Comparison of ENCODE assay signal across 18 cellular contexts in the genomic region with DNA sequence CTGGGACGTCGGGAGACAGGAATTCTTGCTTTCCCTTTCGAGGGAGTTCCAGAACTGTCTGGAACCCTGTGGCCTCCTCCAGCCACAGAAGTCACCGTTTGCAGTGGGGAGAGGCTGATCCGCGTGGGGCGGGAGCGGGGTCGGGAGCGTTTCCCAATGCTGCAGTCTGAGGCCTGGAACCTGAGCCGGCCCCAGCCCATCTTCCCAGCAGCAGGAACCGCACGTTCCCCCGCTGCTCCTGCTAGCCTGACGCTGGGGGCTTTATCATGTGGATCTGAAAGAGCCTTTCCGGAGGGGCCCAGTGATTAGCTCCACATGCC. TPM values are rescaled to one million over a fixed set of nuclear protein-coding genes. Genes with fewer than 3 reads are reported as not detected.
A peak's percentile ranks its signal among the peaks of the same experiment; 100 is the strongest.
DNase-seq lines count a peak whose midpoint lies in the region; ATAC-seq and TF ChIP-seq lines count a peak whose summit lies in the region.
"Had no signal": no experiment of that assay in that cellular context is flagged by ENCODE, and none has a peak within 500 bp of the region (broad histone marks: within the 10 kb centered on the region; RNA-seq: fewer than 3 reads in every experiment).

No MANE protein-coding gene starts in this region.

- H3K27me3 ChIP-seq in gastroesophageal sphincter = no peaks in the 10 kb centered on the region
- no peaks in the 10 kb centered on the region for H3K27me3 ChIP-seq in sigmoid colon
- H3K27me3 ChIP-seq: transverse colon had no signal

- TF ChIP-seq CTCF in gastroesophageal sphincter (IDR thresholded peaks at IDR 0.05) = no peak
- no peak for TF ChIP-seq CTCF in sigmoid colon (IDR thresholded peaks at IDR 0.05)

- no peak overlapping the region for H3K4me3 Mint-ChIP-seq in stimulated activated naive CD8-positive, alpha-beta T cell treated with anti-CD3 and anti-CD28 coated beads, Interleukin-15, amount 100 ng/mL, for 72 hours
- H3K4me3 Mint-ChIP-seq: activated CD4-positive, alpha-beta T cell treated with anti-CD3 and anti-CD28 coated beads for 36 hours; CD4-positive, alpha-beta memory T cell; GM23338 had no signal

- H3K36me3 ChIP-seq in gastroesophageal sphincter (peaks cover 0 to 65% of the 10 kb centered on the region in 2 donors), sigmoid colon (peaks cover under 1 to 69% (median 35%) of the 10 kb centered on the region in 4 donors)

- no peak for TF ChIP-seq EP300 in gastroesophageal sphincter (IDR thresholded peaks at IDR 0.05)
- no peak for TF ChIP-seq EP300 in sigmoid colon (IDR thresholded peaks at IDR 0.05)

- WGBS in gastroesophageal sphincter (ENCODE audit: low coverage in 1 of 2), 2 donors = no CpG with 5 or more reads among the region's 16 CpGs
- 94 to 95% methylated on average over 16 of the region's 16 CpGs for WGBS in sigmoid colon, 2 donors

- TF ChIP-seq POLR2A in gastroesophageal sphincter (IDR thresholded peaks at IDR 0.05) (no peak), sigmoid colon (IDR thresholded peaks at IDR 0.05) (no peak)

- peaks cover 22% of the 10 kb centered on the region for H3K4me1 Mint-ChIP-seq in stimulated activated naive CD8-positive, alpha-beta T cell treated with anti-CD3 and anti-CD28 coated beads, Interleukin-15, amount 100 ng/mL, for 72 hours
- H3K4me1 Mint-ChIP-seq: GM23338 had no signal

- H3K27ac ChIP-seq in gastroesophageal sphincter (peak overlapping the region in 3 of 4 donors; percentile 18 to 80 (median 24)), sigmoid colon (peak overlapping the region; percentile 9 to 83 (median 38))
- H3K27ac ChIP-seq: parathyroid adenoma had no signal

- peaks cover 0 to 57% (median 19%) of the 10 kb centered on the region in 3 donors for H3K4me1 ChIP-seq in gastroesophageal sphincter
- peaks cover 0 to 49% (median 32%) of the 10 kb centered on the region in 4 donors for H3K4me1 ChIP-seq in sigmoid colon
- H3K4me1 ChIP-seq: parathyroid adenoma had no signal

- no peaks in the 10 kb centered on the region for H3K9me3 Mint-ChIP-seq in stimulated activated naive CD8-positive, alpha-beta T cell treated with anti-CD3 and anti-CD28 coated beads, Interleukin-15, amount 100 ng/mL, for 72 hours
- H3K9me3 Mint-ChIP-seq: CD4-positive, alpha-beta memory T cell; GM23338 had no signal

- intact Hi-C loops in sigmoid colon (cut with DNase I) = no loop called here
- intact Hi-C loops in head of caudate nucleus (cut with DNase I) = no loop called here

- H3K4me3 ChIP-seq in gastroesophageal sphincter (no peak overlapping the region), sigmoid colon (no peak overlapping the region)
- H3K4me3 ChIP-seq: GM23338, transverse colon had no signal

- no peaks in the 10 kb centered on the region for H3K27me3 Mint-ChIP-seq in stimulated activated naive CD8-positive, alpha-beta T cell treated with anti-CD3 and anti-CD28 coated beads, Interleukin-15, amount 100 ng/mL, for 72 hours
- H3K27me3 Mint-ChIP-seq: activated CD4-positive, alpha-beta T cell treated with anti-CD3 and anti-CD28 coated beads for 36 hours; CD4-positive, alpha-beta memory T cell had no signal

- no peak for ATAC-seq in stimulated activated naive CD8-positive, alpha-beta T cell treated with anti-CD3 and anti-CD28 coated beads, Interleukin-15, amount 100 ng/mL, for 72 hours
- no peak for ATAC-seq in stimulated activated naive CD8-positive, alpha-beta T cell treated with anti-CD3 and anti-CD28 coated beads, Interleukin-15, Interleukin-2, amounts not matched to agents 100 U/mL and 50 U/mL, for 24 hours
- ATAC-seq in gastroesophageal sphincter = no peak
- no peak for ATAC-seq in GM21423 (IDR thresholded peaks at IDR 0.05; ENCODE audit: unreplicated experiment)
- ATAC-seq: GM23338 had no signal

- H3K27ac Mint-ChIP-seq in stimulated activated naive CD8-positive, alpha-beta T cell treated with anti-CD3 and anti-CD28 coated beads, Interleukin-15, amount 100 ng/mL, for 72 hours = peak overlapping the region; percentile 27 to 76
- H3K27ac Mint-ChIP-seq: activated CD4-positive, alpha-beta T cell treated with anti-CD3 and anti-CD28 coated beads for 36 hours; CD4-positive, alpha-beta memory T cell; GM23338 had no signal

- H3K9me3 ChIP-seq in gastroesophageal sphincter = no peaks in the 10 kb centered on the region
- H3K9me3 ChIP-seq in sigmoid colon = no peaks in the 10 kb centered on the region
- H3K9me3 ChIP-seq: transverse colon had no signal

- no peak for DNase-seq in stimulated activated naive CD8-positive, alpha-beta T cell treated with anti-CD3 and anti-CD28 coated beads, Interleukin-15, amount 100 ng/mL, for 72 hours
- DNase-seq in stimulated activated naive CD8-positive, alpha-beta T cell treated with anti-CD3 and anti-CD28 coated beads, Interleukin-15, Interleukin-2, amounts not matched to agents 100 U/mL and 50 U/mL, for 24 hours = no peak
- DNase-seq in sigmoid colon (no peak), head of caudate nucleus (no peak), NCI-H345 treated with DMSO at 0.1 percent for 48 hours (lab: John Stamatoyannopoulos, UW; ENCODE audit: unreplicated experiment) (no peak)
- DNase-seq in activated CD4-positive, CD25-positive, alpha-beta regulatory T cell (lab: John Stamatoyannopoulos, UW) = no peak
- DNase-seq: activated CD4-positive, alpha-beta T cell treated with anti-CD3 and anti-CD28 coated beads for 36 hours; activated naive CD4-positive, alpha-beta T cell treated with Interleukin-2 at 50 U/mL for 16 hours; activated T-cell treated with anti-CD3 and anti-CD28 coated beads for 4 hours; anterior cingulate cortex; CD4-positive, alpha-beta memory T cell; kidney glomerular epithelial cell; NCI-H1436; transverse colon had no signal

RNA-seq across cellular contexts. Expression of a gene that starts 13.4 kb away (rescaled TPM):
- total RNA-seq in gastroesophageal sphincter (10 to 100 TPM; 35.0 to 82.1 (median 42.0) TPM), sigmoid colon (10 to 100 TPM; 29.6 to 90.6 (median 40.5) TPM)
- 10 to 100 TPM; 27.6 to 62.6 (median 31.7) TPM for polyA plus RNA-seq in sigmoid colon

RNA-seq across cellular contexts. Expression of a gene that starts 40.1 kb away (rescaled TPM):
- total RNA-seq in gastroesophageal sphincter (10 to 100 TPM; 20.5 to 44.6 (median 30.1) TPM), sigmoid colon (10 to 100 TPM; 25.7 to 37.4 (median 34.0) TPM)
- polyA plus RNA-seq in sigmoid colon = 100 to 1,000 TPM in 1 of 3 donors, 10 to 100 TPM in 2; 34.2 to 200 (median 55.3) TPM
